In genomic region chrX:152915541-152916241, GRCh38 we compare ENCODE assay signal across 8 cellular contexts. TPM values are rescaled to one million over a fixed set of nuclear protein-coding genes. Genes with fewer than 3 reads are reported as not detected.
DNase-seq lines count a peak whose midpoint lies in the region; ATAC-seq, FAIRE-seq and TF ChIP-seq lines count a peak whose summit lies in the region.

No MANE protein-coding gene starts in this region.

- H3K36me3 ChIP-seq in Loucy (ENCODE audit: insufficient read depth, low read length) (no peaks in the 10 kb centered on the region), adipocyte (ENCODE audit: control insufficient read depth, insufficient read depth, low read length, severe bottlenecking) (no peaks in the 10 kb centered on the region), sigmoid colon (no peaks in the 10 kb centered on the region)

- no peaks in the 10 kb centered on the region for H3K9me2 ChIP-seq in Loucy (replicated peaks; ENCODE audit: low read depth, low read length)

- H3K9ac ChIP-seq in Loucy (ENCODE audit: low read depth, low read length, poor library complexity, severe bottlenecking) (no peak overlapping the region), adipocyte (ENCODE audit: low read length) (no peak overlapping the region)

- ATAC-seq in A549 = peak; percentile 69 to 86

- no peak for TF ChIP-seq EP300 in A549 (IDR thresholded peaks at IDR 0.05)
- no peak for TF ChIP-seq EP300 in sigmoid colon (IDR thresholded peaks at IDR 0.05)

- TF ChIP-seq POLR2A in A549 (IDR thresholded peaks at IDR 0.05; ENCODE audit: low read length) (no peak), sigmoid colon (IDR thresholded peaks at IDR 0.05) (no peak)

- no peak overlapping the region for H3K4me3 ChIP-seq in A549
- H3K4me3 ChIP-seq in Loucy (ENCODE audit: low read length, poor library complexity, severe bottlenecking) = no peak overlapping the region
- H3K4me3 ChIP-seq in adipocyte (ENCODE audit: low read length) = no peak overlapping the region
- no peak overlapping the region for H3K4me3 ChIP-seq in sigmoid colon

- POLR2A ChIA-PET in A549 (lab: Yijun Ruan, JAX) = no interaction called here

- CTCF ChIA-PET in A549 (lab: Yijun Ruan, JAX) = interaction anchor here (0.7 to 5.8 kb wide), 7 partner anchors 8 to 23 kb away, joined by 3 to 30 read pairs (median 7); no protein-coding TSS in a partner anchor

- DNase-seq in A549 (ENCODE audit: low read depth in 1 of 2, low spot score in 1 of 2) (peak; percentile 37 to 51), HCEC 1CT (peak; percentile 33), adipocyte (ENCODE audit: low read depth) (peak; percentile 37), left kidney (ENCODE audit: low read depth, low spot score) (peak; percentile 72), sigmoid colon (no peak)
- no peak for DNase-seq in stimulated activated naive CD4-positive, alpha-beta T cell (lab: John Stamatoyannopoulos, UW)

- peak overlapping the region; percentile 21 to 62; a peak in 2 of 6 replicates for H3K27ac ChIP-seq in A549
- no peak overlapping the region for H3K27ac ChIP-seq in sigmoid colon

- no peaks in the 10 kb centered on the region for H3F3A ChIP-seq in Loucy (ENCODE audit: low read depth)

- intact Hi-C loops in sigmoid colon (cut with DNase I) = no loop called here

- 40% methylated on average over 7 of the region's 13 CpGs for WGBS in A549 (ENCODE audit: missing lambda C conversion rate)
- WGBS in sigmoid colon, 2 donors = 41 to 54% methylated on average over 13 of the region's 13 CpGs

- H3K4me1 ChIP-seq in A549 (peaks cover 9% of the 10 kb centered on the region; the same call in 2 of the 3 replicates), Loucy (ENCODE audit: insufficient read depth, low read length, poor library complexity, severe bottlenecking) (no peaks in the 10 kb centered on the region), adipocyte (ENCODE audit: control insufficient read depth, insufficient read depth, low read length) (peaks cover 11% of the 10 kb centered on the region), sigmoid colon (no peaks in the 10 kb centered on the region)

- H3K4me2 ChIP-seq in A549 (peak overlapping the region; percentile 52), Loucy (ENCODE audit: low read depth, low read length, poor library complexity, severe bottlenecking) (no peak overlapping the region)

- no peak overlapping the region for H2AFZ ChIP-seq in Loucy (ENCODE audit: low read length)

- H3K27me3 ChIP-seq in Loucy (ENCODE audit: insufficient read depth, low read length, poor library complexity, severe bottlenecking) = no peaks in the 10 kb centered on the region
- H3K27me3 ChIP-seq in adipocyte (replicated peaks; ENCODE audit: control insufficient read depth, insufficient read depth, low read length) = peaks cover 13% of the 10 kb centered on the region
- no peaks in the 10 kb centered on the region for H3K27me3 ChIP-seq in sigmoid colon

- FAIRE-seq in A549 (lab: Jason Lieb, UNC) = no peak

- TF ChIP-seq CTCF in A549 (IDR thresholded peaks at IDR 0.05) (peak; percentile 45), GM12872 (IDR thresholded peaks at IDR 0.05; ENCODE audit: insufficient read depth, low read depth, low read length) (peak; percentile 80), Loucy (conservative IDR thresholded peaks at IDR 0.05; ENCODE audit: low read length) (peak; percentile 64), sigmoid colon (IDR thresholded peaks at IDR 0.05) (peak in 1 of 4 experiments; percentile 20)

- no peaks in the 10 kb centered on the region for H3K79me2 ChIP-seq in Loucy (ENCODE audit: insufficient read depth, low read length)

- H3K9me3 ChIP-seq in A549 (no peaks in the 10 kb centered on the region), Loucy (ENCODE audit: insufficient read depth, low read depth, low read length) (no peaks in the 10 kb centered on the region), adipocyte (ENCODE audit: control insufficient read depth, low read length) (no peaks in the 10 kb centered on the region), sigmoid colon (no peaks in the 10 kb centered on the region)

- no peaks in the 10 kb centered on the region for H4K20me1 ChIP-seq in Loucy (ENCODE audit: insufficient read depth, low read length, poor library complexity, severe bottlenecking)

- peak; percentile 21 to 45; a peak in 2 of 5 replicates for TF ChIP-seq RAD21 in A549 (conservative IDR thresholded peaks at IDR 0.05 in 1 of 2, IDR thresholded peaks at IDR 0.05 in 1 of 2)

TF ChIP-seq in A549, 52 proteins besides CTCF, POLR2A, EP300 and RAD21:
- TF ChIP-seq SMC3 (IDR thresholded peaks at IDR 0.05) (peak; percentile 23; the same call in 1 of the 3 replicates), FOSL2 (IDR thresholded peaks at IDR 0.05) (no peak), FOSL2 (CRISPR knock-in tag; IDR thresholded peaks at IDR 0.05) (0 out of 2 replicates have a peak, but pooled peaks have one; percentile 26), HOXB13 (CRISPR knock-in tag; IDR thresholded peaks at IDR 0.05; ENCODE audit: low read depth) (no peak)

RNA-seq across cellular contexts. Expression of gene ZNF185, which starts 17.8 kb away (rescaled TPM):
- polyA plus RNA-seq in A549 (2011; rRNA removed) (11.2 and 12.8 TPM in 2 replicates), A549 (2017; fragmentation: RNase III; extraction: RNeasy Plus Mini Kit Qiagen cat#74134 plus additional on column Dnase treatment) (4.9 to 5.2 TPM (median 5.0 TPM) in 3 replicates), sigmoid colon (1 to 10 TPM; 1.8 to 4.2 (median 2.3) TPM)
- polyA plus RNA-seq in A549 (2012; cell fraction: cytosol; rRNA removed) = 4.8 TPM in 2 replicates
- polyA plus RNA-seq in A549 (2012; cell fraction: nucleus; rRNA removed) = 26.9 and 27.4 TPM in 2 replicates
- polyA minus RNA-seq in A549 (2011; rRNA and poly(A)+ RNA removed) = 9.7 and 11.8 TPM in 2 replicates
- 1 to 10 TPM in 3 of 4 donors, under 1 TPM in 1; 0.55 to 3.8 (median 2.6) TPM for total RNA-seq in sigmoid colon

Comparison
In these comparisons a context has a peak if more than half of its experiments do, and no peak if none do; other contexts are left out.
1. DNase-seq: peak in A549 (2 of 2), HCEC 1CT (single experiment), adipocyte (single experiment) and left kidney (single experiment); none in stimulated activated naive CD4-positive, alpha-beta T cell (0 of 6) and sigmoid colon (single experiment).
2. H3K27ac ChIP-seq: peak in A549 (2 of 2); none in sigmoid colon (0 of 4).